Comparison of ENCODE assay signal across 23 cellular contexts in genomic region chr9:126363250-126363649, GRCh38. TPM values are rescaled to one million over a fixed set of nuclear protein-coding genes. Genes with fewer than 3 reads are reported as not detected.
DNase-seq lines count a peak whose midpoint lies in the region; ATAC-seq, FAIRE-seq and TF ChIP-seq lines count a peak whose summit lies in the region.
"Had no signal": no experiment of that assay in that cellular context is flagged by ENCODE, and none has a peak within 500 bp of the region (broad histone marks: within the 10 kb centered on the region; RNA-seq: fewer than 3 reads in every experiment).

No MANE protein-coding gene starts in this region.

- no peak overlapping the region for H3K9ac ChIP-seq in adipocyte (ENCODE audit: low read length)

- no peaks in the 10 kb centered on the region for H3K4me1 ChIP-seq in adipocyte (ENCODE audit: control insufficient read depth, insufficient read depth, low read length)
- no peaks in the 10 kb centered on the region for H3K4me1 ChIP-seq in hepatocyte (ENCODE audit: insufficient read depth)

- H3K4me3 ChIP-seq in adipocyte (ENCODE audit: low read length), result peak overlapping the region; percentile 19
- H3K4me3 ChIP-seq in hepatocyte, result no peak overlapping the region

- H3K4me1 Mint-ChIP-seq in stimulated activated effector memory CD8-positive, alpha-beta T cell treated with anti-CD3 and anti-CD28 coated beads, Interleukin-12 subunit alpha, Interleukin-12 subunit beta, amount 100 ng/mL, for 72 hours, result peaks cover 35% of the 10 kb centered on the region

- H3K27ac Mint-ChIP-seq in stimulated activated effector memory CD8-positive, alpha-beta T cell treated with anti-CD3 and anti-CD28 coated beads, Interleukin-12 subunit alpha, Interleukin-12 subunit beta, amount 100 ng/mL, for 72 hours, result peak overlapping the region; percentile 27
- H3K27ac Mint-ChIP-seq: IgD-negative memory B cell had no signal

- DNase-seq in adipocyte (ENCODE audit: low read depth) (no peak), hepatocyte (ENCODE audit: low spot score) (no peak), posterior cingulate gyrus (no peak), SK-N-DZ (ENCODE audit: low spot score) (no peak), GM12891 (ENCODE audit: insufficient read length, low spot score) (no peak)
- no peak for DNase-seq in stimulated activated effector memory CD8-positive, alpha-beta T cell treated with anti-CD3 and anti-CD28 coated beads, Interleukin-12 subunit alpha, Interleukin-12 subunit beta, amount 100 ng/mL, for 72 hours (ENCODE audit: low spot score in 2 of 2)
- DNase-seq: ACHN, AML-193, Karpas-422, MM.1S, NCI-H1092, NCI-H1436 treated with DMSO at 0.1 percent for 48 hours, NCI-H2029 treated with DMSO at 0.1 percent for 48 hours, NCI-H510A, NCI-H82, OCI-M1, RPMI8226, SIG-M5 had no signal

- no peak for TF ChIP-seq CTCF in hepatocyte (IDR thresholded peaks at IDR 0.05; ENCODE audit: poor library complexity)

- no peaks in the 10 kb centered on the region for H3K27me3 ChIP-seq in adipocyte (replicated peaks; ENCODE audit: control insufficient read depth, insufficient read depth, low read length)
- H3K27me3 ChIP-seq in hepatocyte, result no peaks in the 10 kb centered on the region

- WGBS in hepatocyte (ENCODE audit: low lambda C conversion rate, missing lambda C conversion rate), result 89% methylated on average over 6 of the region's 6 CpGs

- FAIRE-seq in GM12891 (lab: Jason Lieb, UNC), result no peak
- FAIRE-seq: G401.6, H1 had no signal

- H3K4me2 ChIP-seq in hepatocyte, result no peak overlapping the region

- H3K9me3 ChIP-seq in adipocyte (ENCODE audit: control insufficient read depth, low read length), result peaks cover 42% of the 10 kb centered on the region
- H3K9me3 ChIP-seq in hepatocyte (ENCODE audit: low read depth), result peaks cover 25% of the 10 kb centered on the region

- intact Hi-C loops in posterior cingulate gyrus (cut with DNase I), result no loop called here

- no peaks in the 10 kb centered on the region for H3K36me3 ChIP-seq in adipocyte (ENCODE audit: control insufficient read depth, insufficient read depth, low read length, severe bottlenecking)
- H3K36me3 ChIP-seq in hepatocyte (replicated peaks; ENCODE audit: insufficient read depth, low read depth), result no peaks in the 10 kb centered on the region

- H3K79me2 ChIP-seq in hepatocyte, result peaks cover 41% of the 10 kb centered on the region

- H4K20me1 ChIP-seq in hepatocyte (ENCODE audit: insufficient read depth, poor library complexity, severe bottlenecking), result no peaks in the 10 kb centered on the region

- H3K27ac ChIP-seq in hepatocyte, result peak overlapping the region; percentile 56
- H3K27ac ChIP-seq: C4-2B had no signal

- no peak overlapping the region for H2AFZ ChIP-seq in hepatocyte

- H3K4me3 Mint-ChIP-seq in stimulated activated effector memory CD8-positive, alpha-beta T cell treated with anti-CD3 and anti-CD28 coated beads, Interleukin-12 subunit alpha, Interleukin-12 subunit beta, amount 100 ng/mL, for 72 hours, result no peak overlapping the region

- H3K9me3 Mint-ChIP-seq in stimulated activated effector memory CD8-positive, alpha-beta T cell treated with anti-CD3 and anti-CD28 coated beads, Interleukin-12 subunit alpha, Interleukin-12 subunit beta, amount 100 ng/mL, for 72 hours, result peaks cover 18% of the 10 kb centered on the region

- no peak for ATAC-seq in stimulated activated effector memory CD8-positive, alpha-beta T cell treated with anti-CD3 and anti-CD28 coated beads, Interleukin-12 subunit alpha, Interleukin-12 subunit beta, amount 100 ng/mL, for 72 hours
- no peak for ATAC-seq in GM21529 (IDR thresholded peaks at IDR 0.05; ENCODE audit: unreplicated experiment)

- H3K36me3 Mint-ChIP-seq in stimulated activated effector memory CD8-positive, alpha-beta T cell treated with anti-CD3 and anti-CD28 coated beads, Interleukin-12 subunit alpha, Interleukin-12 subunit beta, amount 100 ng/mL, for 72 hours, result peaks cover 5% of the 10 kb centered on the region

- no peak for TF ChIP-seq POLR2A in GM12891 (IDR thresholded peaks at IDR 0.05; ENCODE audit: low read depth, low read length)

- H3K9me2 ChIP-seq in hepatocyte (replicated peaks; ENCODE audit: insufficient read depth), result no peaks in the 10 kb centered on the region

TF ChIP-seq in GM12891, 5 proteins besides CTCF, POLR2A, EP300 and RAD21:
- TF ChIP-seq POU2F2 (IDR thresholded peaks at IDR 0.05; ENCODE audit: low read depth, low read length) (no peak), PAX5 (IDR thresholded peaks at IDR 0.05; ENCODE audit: insufficient read depth, low read length, severe bottlenecking) (no peak), POLR2AphosphoS5 (IDR thresholded peaks at IDR 0.05; ENCODE audit: low read depth, low read length) (no peak), TAF1 (IDR thresholded peaks at IDR 0.05; ENCODE audit: low read depth, low read length) (no peak), SPI1 (IDR thresholded peaks at IDR 0.05; ENCODE audit: low read depth, low read length) (no peak)
TF ChIP-seq in GM12891: peak in this region for 0.

RNA-seq across cellular contexts. Expression of gene MVB12B, which starts 36.6 kb away (rescaled TPM):
- total RNA-seq in hepatocyte, result 10.8 and 12.1 TPM in 2 replicates
- polyA plus RNA-seq in hepatocyte, result 11.2 and 11.8 TPM in 2 replicates
- polyA plus RNA-seq in SK-N-DZ (2014; cell fraction: cytosol; rRNA removed), result 27.9 and 35.7 TPM in 2 replicates
- polyA plus RNA-seq in SK-N-DZ (2014; cell fraction: nucleus; rRNA removed), result 10.9 and 12.2 TPM in 2 replicates
- not detected for polyA plus RNA-seq in GM12891 (2012; ENCODE audit: low read depth, missing spikeins)
